20 cellular contexts compared by ENCODE assay signal in the genomic region with DNA sequence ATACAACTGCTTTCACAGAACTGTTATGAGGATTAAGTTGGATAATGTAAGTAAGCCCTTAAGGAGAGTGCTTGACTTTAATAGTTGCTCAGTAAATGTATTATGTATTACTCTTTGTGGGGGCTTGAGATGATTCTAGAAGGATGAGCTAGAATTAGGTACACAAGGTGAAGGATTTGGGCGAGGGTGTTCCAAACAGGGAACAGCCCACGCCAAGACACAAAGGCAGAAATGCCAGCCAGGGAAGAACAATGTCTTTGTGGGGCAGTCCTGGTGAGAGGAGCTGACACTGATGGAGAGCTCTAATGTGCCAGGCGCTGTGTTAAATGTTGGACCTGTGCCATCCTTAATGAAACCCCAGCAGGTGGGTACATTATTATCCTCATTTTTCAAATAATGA.
DNase-seq lines count a peak whose midpoint lies in the region; TF ChIP-seq lines count a peak whose summit lies in the region.
"Had no signal": no experiment of that assay in that cellular context is flagged by ENCODE, and none has a peak within 500 bp of the region (broad histone marks: within the 10 kb centered on the region; RNA-seq: fewer than 3 reads in every experiment).

No MANE protein-coding gene starts in this region.

- peak; percentile 44 for DNase-seq in NCI-H1105 treated with DMSO at 0.1 percent for 48 hours (lab: John Stamatoyannopoulos, UW)
- DNase-seq in NCI-H1105 (lab: John Stamatoyannopoulos, UW), result no peak
- DNase-seq in NCI-H128 (lab: John Stamatoyannopoulos, UW; ENCODE audit: unreplicated experiment), result peak; percentile 55
- peak; percentile 88 for DNase-seq in NCI-H69 (lab: John Stamatoyannopoulos, UW)
- peak; percentile 51 for DNase-seq in putamen (ENCODE audit: low spot score)
- no peak for DNase-seq in erythroblast (lab: John Stamatoyannopoulos, UW)
- no peak for DNase-seq in stimulated activated CD4-positive, alpha-beta T cell treated with anti-CD3 and anti-CD28 coated beads, Interleukin-12 subunit alpha, Interleukin-12 subunit beta, amount 100 ng/mL, for 4 hours
- DNase-seq in AG08396 (ENCODE audit: low spot score), result no peak
- DNase-seq: 8988T; AML-193; C1 segment of cervical spinal cord; DMS53; Karpas-422; NCI-H1694 treated with DMSO at 0.1 percent for 48 hours; NCI-H2171 treated with DMSO at 0.1 percent for 48 hours; NCI-H446 treated with DMSO at 0.1 percent for 48 hours; NCI-H526 treated with DMSO at 0.1 percent for 48 hours; NK-92 treated with Interleukin-12 subunit alpha and Interleukin-12 subunit beta, amount 100 ng/mL, for 24 hours; SIG-M5; SK-N-SH had no signal

- no peak for TF ChIP-seq POLR2A in erythroblast (IDR thresholded peaks at IDR 0.05; ENCODE audit: low read length)

Comparison
In these comparisons a context has a peak if more than half of its experiments do, and no peak if none do; other contexts are left out.
1. DNase-seq: peak in NCI-H1105 treated with DMSO at 0.1 percent for 48 hours (single experiment), NCI-H128 (single experiment), NCI-H69 (single experiment) and putamen (single experiment); none in NCI-H1105 (single experiment), erythroblast (0 of 2), stimulated activated CD4-positive, alpha-beta T cell treated with anti-CD3 and anti-CD28 coated beads, Interleukin-12 subunit alpha, Interleukin-12 subunit beta, amount 100 ng/mL, for 4 hours (single experiment) and AG08396 (single experiment).